Comparison of ENCODE assay signal across 8 cellular contexts in the genomic region with DNA sequence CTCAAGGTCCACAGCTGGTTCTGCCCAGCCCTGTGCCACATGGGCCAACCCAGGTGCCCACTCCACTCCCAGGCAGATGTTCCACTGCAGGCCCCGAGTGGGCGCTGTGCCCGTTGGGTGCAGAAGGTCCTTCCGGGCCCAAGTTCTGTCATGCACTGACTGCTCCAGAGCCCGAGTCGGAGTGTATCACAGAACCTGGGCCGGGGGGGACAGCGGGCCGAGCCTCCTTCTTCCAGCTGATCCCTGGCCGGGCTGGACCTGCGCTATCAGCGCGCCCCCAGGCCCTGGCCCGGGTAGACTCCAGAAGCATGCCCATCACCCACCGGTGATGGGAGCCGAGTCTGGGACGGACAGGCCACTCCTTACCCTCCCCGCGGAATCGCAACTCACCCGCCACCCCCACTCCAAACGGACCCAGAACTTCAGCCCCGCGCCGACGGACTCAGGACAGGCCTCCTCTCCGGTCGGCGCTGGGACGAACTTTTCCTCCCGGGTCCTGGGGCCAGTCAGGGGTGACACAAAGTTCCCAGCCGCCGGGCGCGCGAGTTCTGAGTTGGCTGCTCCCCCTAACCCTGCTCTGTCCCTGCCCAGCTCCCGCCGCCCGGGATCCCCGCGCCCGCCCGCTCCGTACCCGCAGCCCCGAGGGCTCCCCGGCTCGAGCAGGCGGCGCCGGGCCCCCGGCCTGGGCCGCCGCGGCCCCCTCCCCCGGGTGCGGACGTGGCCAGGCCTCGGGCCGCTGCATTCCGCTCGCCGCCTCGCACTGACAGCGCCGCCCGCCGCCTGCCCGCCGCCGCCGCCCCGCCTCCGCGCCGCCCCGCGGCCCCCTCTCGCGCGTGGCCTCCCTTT. TPM values are rescaled to one million over a fixed set of nuclear protein-coding genes. Genes with fewer than 3 reads are reported as not detected.
DNase-seq lines count a peak whose midpoint lies in the region; TF ChIP-seq lines count a peak whose summit lies in the region.

A gene with protein sequence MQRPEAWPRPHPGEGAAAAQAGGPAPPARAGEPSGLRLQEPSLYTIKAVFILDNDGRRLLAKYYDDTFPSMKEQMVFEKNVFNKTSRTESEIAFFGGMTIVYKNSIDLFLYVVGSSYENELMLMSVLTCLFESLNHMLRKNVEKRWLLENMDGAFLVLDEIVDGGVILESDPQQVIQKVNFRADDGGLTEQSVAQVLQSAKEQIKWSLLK (minus strand): TSS at position 762 of the 846 bp plus-strand sequence. CDS start 20 bp downstream, at position 742.

- H3K4me3 Mint-ChIP-seq in T-helper 2 cell treated with Interferon-gamma antibody and Interleukin-4, amounts not matched to agents 5 μg/mL and 100 μg/mL, for 36 hours, result peak within 1 kb of the TSS; percentile 86
- H3K4me3 Mint-ChIP-seq in brain (peak within 1 kb of the TSS; percentile 81 to 88 (median 85)), immature natural killer cell (peak within 1 kb of the TSS; percentile 86 to 91 (median 88))

- H3K4me1 Mint-ChIP-seq in T-helper 2 cell treated with Interferon-gamma antibody and Interleukin-4, amounts not matched to agents 5 μg/mL and 100 μg/mL, for 36 hours (ENCODE audit: low read depth), result peaks cover 10% of the 10 kb centered on the region
- peaks cover 20% of the 10 kb centered on the region for H3K4me1 Mint-ChIP-seq in brain
- H3K4me1 Mint-ChIP-seq in immature natural killer cell, result peaks cover 10 to 19% of the 10 kb centered on the region in 2 donors

- peak within 1 kb of the TSS; percentile 76 for H3K4me3 ChIP-seq in AG04449 (ENCODE audit: low read depth, low read length)

- TF ChIP-seq CTCF in AG04449 (IDR thresholded peaks at IDR 0.05; ENCODE audit: insufficient read depth, low read length, missing control alignments), result peak; percentile 81
- peak in 1 of 2 experiments; percentile 47 for TF ChIP-seq CTCF in brain (conservative IDR thresholded peaks at IDR 0.05)

- H3K36me3 Mint-ChIP-seq in T-helper 2 cell treated with Interferon-gamma antibody and Interleukin-4, amounts not matched to agents 5 μg/mL and 100 μg/mL, for 36 hours (ENCODE audit: low read depth), result peaks cover 2% of the 10 kb centered on the region
- no peaks in the 10 kb centered on the region for H3K36me3 Mint-ChIP-seq in brain
- H3K36me3 Mint-ChIP-seq in immature natural killer cell, result peaks cover 0 to 3% (median 3%) of the 10 kb centered on the region in 3 donors

- DNase-seq in AG04449 (ENCODE audit: low read depth, low spot score) (no peak), H4 (ENCODE audit: low spot score) (no peak), immature natural killer cell (peak; percentile 62 to 71 (median 64)), superior temporal gyrus (ENCODE audit: extremely low spot score) (no peak), DMS79 (lab: John Stamatoyannopoulos, UW) (no peak)
- DNase-seq in T-helper 2 cell treated with Interferon-gamma antibody and Interleukin-4, amounts not matched to agents 5 μg/mL and 100 μg/mL, for 36 hours (ENCODE audit: low spot score), result peak; percentile 49
- peak; percentile 50 for DNase-seq in stimulated activated CD4-positive, alpha-beta T cell treated with anti-CD3 and anti-CD28 coated beads, Interleukin-12 subunit alpha, Interleukin-12 subunit beta, amount 100 ng/mL, for 4 hours

- H3K9me3 Mint-ChIP-seq in T-helper 2 cell treated with Interferon-gamma antibody and Interleukin-4, amounts not matched to agents 5 μg/mL and 100 μg/mL, for 36 hours, result no peaks in the 10 kb centered on the region
- H3K9me3 Mint-ChIP-seq in brain, result no peaks in the 10 kb centered on the region
- no peaks in the 10 kb centered on the region for H3K9me3 Mint-ChIP-seq in immature natural killer cell

- CTCF ChIA-PET in AG04449 (lab: Yijun Ruan, JAX), result interaction anchor here (0.8 to 4.8 kb wide), 12 partner anchors 8 to 61 kb away, joined by 3 to 83 read pairs (median 10); partner anchors contain the start of gene NFE2L1

- H3K27me3 Mint-ChIP-seq in T-helper 2 cell treated with Interferon-gamma antibody and Interleukin-4, amounts not matched to agents 5 μg/mL and 100 μg/mL, for 36 hours (ENCODE audit: low read depth), result peaks cover 40% of the 10 kb centered on the region
- H3K27me3 Mint-ChIP-seq in brain (peaks cover 79% of the 10 kb centered on the region), immature natural killer cell (ENCODE audit: low read depth in 3 of 3) (peaks cover 2 to 7% (median 4%) of the 10 kb centered on the region in 3 donors)

- peak within 1 kb of the TSS; percentile 69 for H3K27ac Mint-ChIP-seq in T-helper 2 cell treated with Interferon-gamma antibody and Interleukin-4, amounts not matched to agents 5 μg/mL and 100 μg/mL, for 36 hours
- H3K27ac Mint-ChIP-seq in brain (peak within 1 kb of the TSS in 4 of 5 experiments; percentile 18 to 88 (median 70)), immature natural killer cell (peak within 1 kb of the TSS in 5 of 6 donors; percentile 23 to 77 (median 64))

- POLR2A ChIA-PET in AG04449 (lab: Yijun Ruan, JAX), result interaction anchor here (3.5 to 4.0 kb wide), 2 partner anchors 11 to 12 kb away, joined by 21 to 27 read pairs; partner anchors contain the start of gene NFE2L1

RNA-seq across cellular contexts. Expression of the gene that starts here (rescaled TPM):
- 16.9 and 17.4 TPM in 2 replicates for total RNA-seq in H4 (2014; rRNA removed; shearing (Covaris generic))
- polyA plus RNA-seq in brain (ENCODE audit: insufficient read depth, low read depth, low replicate concordance) (7.2 TPM), immature natural killer cell (10 to 100 TPM; 38.9 to 64.2 (median 41.3) TPM)

Comparison
In these comparisons a context has a peak if more than half of its experiments do, and no peak if none do; other contexts are left out.
1. DNase-seq: peak in T-helper 2 cell treated with Interferon-gamma antibody and Interleukin-4, amounts not matched to agents 5 μg/mL and 100 μg/mL, for 36 hours (single experiment), immature natural killer cell (3 of 3) and stimulated activated CD4-positive, alpha-beta T cell treated with anti-CD3 and anti-CD28 coated beads, Interleukin-12 subunit alpha, Interleukin-12 subunit beta, amount 100 ng/mL, for 4 hours (single experiment); none in AG04449 (single experiment), H4 (single experiment), superior temporal gyrus (single experiment) and DMS79 (single experiment).
2. Peak in every context shown above with its lines, with median percentiles within 50 percentile points of each other: H3K27ac Mint-ChIP-seq and H3K4me3 Mint-ChIP-seq.